Comparison of ENCODE assay signal across 8 cellular contexts in genomic region chr7:116210345-116211005, GRCh38. TPM values are rescaled to one million over a fixed set of nuclear protein-coding genes. Genes with fewer than 3 reads are reported as not detected.
DNase-seq lines count a peak whose midpoint lies in the region; ATAC-seq lines count a peak whose summit lies in the region.

Gene TES, plus strand, starts transcription at chr7:116210539. Its CDS starts 169 bp downstream, at chr7:116210708.

- peaks cover 40% of the 10 kb centered on the region for H3K4me1 ChIP-seq in mononuclear cell (ENCODE audit: insufficient read depth, low read length)

- H3K9me3 ChIP-seq in mononuclear cell (ENCODE audit: low read depth, low read length), result no peaks in the 10 kb centered on the region

- peak within 1 kb of the TSS; percentile 72 for H3K4me3 ChIP-seq in mononuclear cell (ENCODE audit: low read length)

- no peaks in the 10 kb centered on the region for H3K27me3 ChIP-seq in mononuclear cell (ENCODE audit: insufficient read depth, low read length)

- DNase-seq in NCI-H187 (lab: John Stamatoyannopoulos, UW) (peak; percentile 40 to 74), NCI-H187 treated with DMSO at 0.1 percent for 48 hours (lab: John Stamatoyannopoulos, UW) (no peak), NCI-H226 (peak; percentile 68)
- peak; percentile 71 to 72 for DNase-seq in activated CD4-positive, alpha-beta T cell treated with anti-CD3 and anti-CD28 coated beads, Interleukin-2, amount 50 U/mL, for 48 hours
- peak; percentile 47 for DNase-seq in effector CD8-positive, alpha-beta T cell (lab: John Stamatoyannopoulos, UW)
- peak; percentile 41 for DNase-seq in stimulated activated CD8-positive, alpha-beta memory T cell treated with anti-CD3 and anti-CD28 coated beads, Interleukin-7, amount 100 ng/mL, for 24 hours (ENCODE audit: low read depth)

- ATAC-seq in HG02938 (IDR thresholded peaks at IDR 0.05; ENCODE audit: unreplicated experiment), result peak; percentile 68

RNA-seq across cellular contexts. Expression of gene TES, which starts in this region (rescaled TPM):
- 163 TPM for total RNA-seq in mononuclear cell
